In the genomic region with DNA sequence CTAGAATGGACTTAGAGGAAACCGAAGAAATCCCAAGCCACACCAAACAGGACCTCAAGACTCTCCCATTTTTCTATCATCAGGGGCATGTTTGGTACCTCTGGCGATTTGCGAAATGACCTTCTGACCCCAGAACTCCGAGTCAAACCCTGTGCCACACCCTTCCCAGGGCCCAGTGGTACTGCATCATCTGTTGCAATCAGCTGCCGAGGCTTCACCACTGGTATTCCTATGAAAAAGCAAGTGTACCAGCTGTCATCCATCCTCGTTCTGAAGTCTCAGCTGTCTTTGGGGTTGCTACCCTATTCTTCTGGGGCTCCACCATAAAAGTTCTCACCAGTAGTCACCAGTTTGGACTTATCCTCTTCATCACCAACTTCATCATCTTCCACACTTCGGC, we compare ENCODE assay signal across 17 cellular contexts. TPM values are rescaled to one million over a fixed set of nuclear protein-coding genes. Genes with fewer than 3 reads are reported as not detected.
A peak's percentile ranks its signal among the peaks of the same experiment; 100 is the strongest.
DNase-seq lines count a peak whose midpoint lies in the region; ATAC-seq and TF ChIP-seq lines count a peak whose summit lies in the region.
"Had no signal": no experiment of that assay in that cellular context is flagged by ENCODE, and none has a peak within 500 bp of the region (broad histone marks: within the 10 kb centered on the region; RNA-seq: fewer than 3 reads in every experiment).

No MANE protein-coding gene starts in this region.

- H3K4me1 ChIP-seq in tibial artery = no peaks in the 10 kb centered on the region

- ATAC-seq in activated T-helper 17 cell treated with anti-CD3 and anti-CD28 coated beads, Interleukin-2, amount 50 U/mL, for 72 hours (replicated peaks) = no peak
- ATAC-seq in stimulated activated effector memory CD8-positive, alpha-beta T cell treated with anti-CD3 and anti-CD28 coated beads, Interleukin-12 subunit alpha, Interleukin-12 subunit beta, amount 100 ng/mL, for 72 hours = no peak
- ATAC-seq: GM12878, GM23338 had no signal

- H3K27ac Mint-ChIP-seq in activated T-helper 17 cell treated with anti-CD3 and anti-CD28 coated beads, Interleukin-2, amount 50 U/mL, for 72 hours = peak overlapping the region; percentile 56
- peak overlapping the region; percentile 52 for H3K27ac Mint-ChIP-seq in stimulated activated effector memory CD8-positive, alpha-beta T cell treated with anti-CD3 and anti-CD28 coated beads, Interleukin-12 subunit alpha, Interleukin-12 subunit beta, amount 100 ng/mL, for 72 hours
- H3K27ac Mint-ChIP-seq: B cell; CD4-positive, alpha-beta T cell; GM23338 had no signal

- H3K36me3 Mint-ChIP-seq in activated T-helper 17 cell treated with anti-CD3 and anti-CD28 coated beads, Interleukin-2, amount 50 U/mL, for 72 hours (ENCODE audit: low read depth) = peaks cover 98% of the 10 kb centered on the region
- H3K36me3 Mint-ChIP-seq in stimulated activated effector memory CD8-positive, alpha-beta T cell treated with anti-CD3 and anti-CD28 coated beads, Interleukin-12 subunit alpha, Interleukin-12 subunit beta, amount 100 ng/mL, for 72 hours = peaks cover 97% of the 10 kb centered on the region

- H3K9me3 Mint-ChIP-seq in activated T-helper 17 cell treated with anti-CD3 and anti-CD28 coated beads, Interleukin-2, amount 50 U/mL, for 72 hours = no peaks in the 10 kb centered on the region
- H3K9me3 Mint-ChIP-seq in stimulated activated effector memory CD8-positive, alpha-beta T cell treated with anti-CD3 and anti-CD28 coated beads, Interleukin-12 subunit alpha, Interleukin-12 subunit beta, amount 100 ng/mL, for 72 hours = no peaks in the 10 kb centered on the region
- H3K9me3 Mint-ChIP-seq: CD4-positive, alpha-beta T cell; GM23338 had no signal

- H3K36me3 ChIP-seq in tibial artery = peaks cover 67 to 90% (median 68%) of the 10 kb centered on the region in 3 donors

- peak; percentile 28 for DNase-seq in activated effector memory CD4-positive, alpha-beta T cell treated with anti-CD3 and anti-CD28 coated beads, Interleukin-2, amount 50 U/mL, for 16 hours
- no peak for DNase-seq in activated effector memory CD4-positive, alpha-beta T cell treated with Interleukin-2 at 50 U/mL for 16 hours
- DNase-seq in mesenteric fat pad (ENCODE audit: low spot score) (peak; percentile 53), tibial artery (no peak), HT-29 (ENCODE audit: low spot score) (no peak), DMS 273 treated with DMSO at 0.1 percent for 48 hours (lab: John Stamatoyannopoulos, UW) (no peak)
- DNase-seq in stimulated activated effector memory CD8-positive, alpha-beta T cell treated with anti-CD3 and anti-CD28 coated beads, Interleukin-12 subunit alpha, Interleukin-12 subunit beta, amount 100 ng/mL, for 72 hours (ENCODE audit: low spot score in 2 of 2) = no peak
- DNase-seq: C1 segment of cervical spinal cord; Calu3; CD4-positive, alpha-beta T cell; DMS79; H7 had no signal

- H3K27me3 Mint-ChIP-seq in activated T-helper 17 cell treated with anti-CD3 and anti-CD28 coated beads, Interleukin-2, amount 50 U/mL, for 72 hours = no peaks in the 10 kb centered on the region
- H3K27me3 Mint-ChIP-seq: B cell; CD4-positive, alpha-beta T cell had no signal

- no peak overlapping the region for H3K4me3 Mint-ChIP-seq in activated T-helper 17 cell treated with anti-CD3 and anti-CD28 coated beads, Interleukin-2, amount 50 U/mL, for 72 hours
- no peak overlapping the region for H3K4me3 Mint-ChIP-seq in stimulated activated effector memory CD8-positive, alpha-beta T cell treated with anti-CD3 and anti-CD28 coated beads, Interleukin-12 subunit alpha, Interleukin-12 subunit beta, amount 100 ng/mL, for 72 hours
- H3K4me3 Mint-ChIP-seq: B cell; CD4-positive, alpha-beta T cell; GM23338 had no signal

- no peak overlapping the region for H3K27ac ChIP-seq in tibial artery
- H3K27ac ChIP-seq: HL-60 had no signal

- H3K9me3 ChIP-seq in tibial artery = no peaks in the 10 kb centered on the region

- no peak for TF ChIP-seq CTCF in tibial artery (IDR thresholded peaks at IDR 0.05)

- no peak overlapping the region for H3K4me3 ChIP-seq in tibial artery
- H3K4me3 ChIP-seq: GM12878, GM23338 had no signal

- H3K27me3 ChIP-seq in tibial artery = no peaks in the 10 kb centered on the region

- H3K4me1 Mint-ChIP-seq in activated T-helper 17 cell treated with anti-CD3 and anti-CD28 coated beads, Interleukin-2, amount 50 U/mL, for 72 hours = no peaks in the 10 kb centered on the region
- no peaks in the 10 kb centered on the region for H3K4me1 Mint-ChIP-seq in stimulated activated effector memory CD8-positive, alpha-beta T cell treated with anti-CD3 and anti-CD28 coated beads, Interleukin-12 subunit alpha, Interleukin-12 subunit beta, amount 100 ng/mL, for 72 hours
- H3K4me1 Mint-ChIP-seq: GM23338 had no signal

- intact Hi-C loops in tibial artery (cut with DNase I; ENCODE audit: low total_unique reads) = no loop called here

RNA-seq across cellular contexts. Expression of a gene that starts 2.3 kb away (rescaled TPM):
- total RNA-seq in activated T-helper 17 cell treated with anti-CD3 and anti-CD28 coated beads, Interleukin-2, amount 50 U/mL, for 72 hours = 10 to 100 TPM; 25.5 to 36.3 TPM
- total RNA-seq in mesenteric fat pad = 7.6 TPM
- 11.1 and 12.1 TPM in 2 replicates for total RNA-seq in HT-29 (2014; rRNA removed; shearing (Covaris generic))

RNA-seq across cellular contexts. Expression of a gene that starts 17.5 kb away (rescaled TPM):
- total RNA-seq in activated T-helper 17 cell treated with anti-CD3 and anti-CD28 coated beads, Interleukin-2, amount 50 U/mL, for 72 hours = 100 to 1,000 TPM; 140 to 195 TPM
- total RNA-seq in mesenteric fat pad = 3.1 TPM
- 62.5 and 71.2 TPM in 2 replicates for total RNA-seq in HT-29 (2014; rRNA removed; shearing (Covaris generic))

RNA-seq across cellular contexts. Expression of a gene that starts 28.7 kb away (rescaled TPM):
- 100 to 1,000 TPM; 134 to 226 TPM for total RNA-seq in activated T-helper 17 cell treated with anti-CD3 and anti-CD28 coated beads, Interleukin-2, amount 50 U/mL, for 72 hours
- total RNA-seq in mesenteric fat pad = 163 TPM
- total RNA-seq in HT-29 (2014; rRNA removed; shearing (Covaris generic)) = 127 and 129 TPM in 2 replicates

RNA-seq across cellular contexts. Expression of a gene that starts 39.6 kb away (rescaled TPM):
- 100 to 1,000 TPM in 1 of 2 donors, 10 to 100 TPM in 1; 55.0 to 335 TPM for total RNA-seq in activated T-helper 17 cell treated with anti-CD3 and anti-CD28 coated beads, Interleukin-2, amount 50 U/mL, for 72 hours
- 24.8 TPM for total RNA-seq in mesenteric fat pad
- 43.5 and 46.9 TPM in 2 replicates for total RNA-seq in HT-29 (2014; rRNA removed; shearing (Covaris generic))

RNA-seq across cellular contexts. Expression of a gene that starts 45.0 kb away (rescaled TPM):
- 10 to 100 TPM; 33.2 to 38.9 TPM for total RNA-seq in activated T-helper 17 cell treated with anti-CD3 and anti-CD28 coated beads, Interleukin-2, amount 50 U/mL, for 72 hours
- 50.7 TPM for total RNA-seq in mesenteric fat pad
- 62.5 and 65.8 TPM in 2 replicates for total RNA-seq in HT-29 (2014; rRNA removed; shearing (Covaris generic))

Comparison
In these comparisons a context has a peak if more than half of its experiments do, and no peak if none do; other contexts are left out.
1. DNase-seq: peak in activated effector memory CD4-positive, alpha-beta T cell treated with anti-CD3 and anti-CD28 coated beads, Interleukin-2, amount 50 U/mL, for 16 hours (single experiment) and mesenteric fat pad (single experiment); none in activated effector memory CD4-positive, alpha-beta T cell treated with Interleukin-2 at 50 U/mL for 16 hours (single experiment), stimulated activated effector memory CD8-positive, alpha-beta T cell treated with anti-CD3 and anti-CD28 coated beads, Interleukin-12 subunit alpha, Interleukin-12 subunit beta, amount 100 ng/mL, for 72 hours (0 of 2), tibial artery (0 of 2), HT-29 (single experiment) and DMS 273 treated with DMSO at 0.1 percent for 48 hours (single experiment).
2. RNA of a gene that starts 17.5 kb away (total RNA-seq): 140 to 195 TPM in activated T-helper 17 cell treated with anti-CD3 and anti-CD28 coated beads, Interleukin-2, amount 50 U/mL, for 72 hours and 62.5 to 71.2 TPM in HT-29; 3.1 TPM in mesenteric fat pad (single experiment); every median in the first group is over 10 times any median in the second.